ENCODE assay signal across 34 cellular contexts in genomic region chr14:27371868-27372267, GRCh38.
"Had no signal": no experiment of that assay in that cellular context is flagged by ENCODE, and none has a peak within 500 bp of the region (broad histone marks: within the 10 kb centered on the region; RNA-seq: fewer than 3 reads in every experiment).

No MANE protein-coding gene starts in this region.

- H3K36me3 Mint-ChIP-seq: activated CD4-positive, alpha-beta memory T cell treated with anti-CD3 and anti-CD28 coated beads for 36 hours; activated CD8-positive, alpha-beta memory T cell treated with anti-CD3 and anti-CD28 coated beads, Interleukin-2, amount 10 ng/mL, durations not matched to agents 7 days and 5 days; T-cell; WTC11 had no signal

- H3K27ac Mint-ChIP-seq: activated B cell treated with CpG ODN at 0.5 μM for 24 hours; activated CD4-positive, alpha-beta memory T cell treated with anti-CD3 and anti-CD28 coated beads for 36 hours; activated CD4-positive, alpha-beta memory T cell treated with anti-CD3 and anti-CD28 coated beads, Interleukin-2, amount 10 ng/mL, durations not matched to agents 7 days and 5 days; activated CD4-positive, alpha-beta T cell treated with anti-CD3 and anti-CD28 coated beads for 36 hours; activated CD4-positive, alpha-beta T cell treated with anti-CD3 and anti-CD28 coated beads, Interleukin-2, amount 10 ng/mL, durations not matched to agents 24 days and 14 days; activated CD4-positive, alpha-beta T cell treated with anti-CD3 and anti-CD28 coated beads, Interleukin-2, amount 10 ng/mL, durations not matched to agents 7 days and 5 days; activated CD8-positive, alpha-beta memory T cell treated with anti-CD3 and anti-CD28 coated beads, Interleukin-2, amount 10 ng/mL, durations not matched to agents 7 days and 5 days; activated CD8-positive, alpha-beta T cell treated with anti-CD3 and anti-CD28 coated beads for 36 hours; activated CD8-positive, alpha-beta T cell treated with anti-CD3 and anti-CD28 coated beads, Interleukin-2, amount 10 ng/mL, durations not matched to agents 7 days and 5 days; T-cell; T-helper 1 cell treated with Interleukin-12 subunit alpha and Interleukin-12 subunit beta and Interleukin-4 antibody, amounts not matched to agents 30 μg/mL and 1 μg/mL, for 36 hours; T-helper 17 cell; T-helper 2 cell treated with Interferon-gamma antibody and Interleukin-4, amounts not matched to agents 5 μg/mL and 100 μg/mL, for 36 hours; WTC11 had no signal

- ATAC-seq: activated CD4-positive, alpha-beta T cell treated with anti-CD3 and anti-CD28 coated beads for 36 hours; activated CD4-positive, CD25-positive, alpha-beta regulatory T cell treated with anti-CD3 and anti-CD28 coated beads, Interleukin-2, amount 50 U/mL, for 24 hours; activated CD8-positive, alpha-beta memory T cell treated with anti-CD3 and anti-CD28 coated beads, Interleukin-2, amount 10 ng/mL, durations not matched to agents 7 days and 5 days; activated CD8-positive, alpha-beta T cell treated with anti-CD3 and anti-CD28 coated beads for 36 hours; activated CD8-positive, alpha-beta T cell treated with anti-CD3 and anti-CD28 coated beads, Interleukin-2, amount 10 ng/mL, durations not matched to agents 7 days and 5 days; T-cell; T-helper 17 cell; WTC11 had no signal

- DNase-seq: activated B cell treated with CpG ODN at 0.5 μM for 24 hours; activated CD4-positive, alpha-beta memory T cell treated with anti-CD3 and anti-CD28 coated beads for 36 hours; activated CD4-positive, alpha-beta memory T cell treated with anti-CD3 and anti-CD28 coated beads, Interleukin-2, amount 10 ng/mL, durations not matched to agents 7 days and 5 days; activated CD4-positive, alpha-beta T cell treated with anti-CD3 and anti-CD28 coated beads for 1 hour; activated CD4-positive, alpha-beta T cell treated with anti-CD3 and anti-CD28 coated beads for 36 hours; activated CD4-positive, alpha-beta T cell treated with anti-CD3 and anti-CD28 coated beads for 4 hours; activated CD4-positive, alpha-beta T cell treated with anti-CD3 and anti-CD28 coated beads for 48 hours; activated CD4-positive, alpha-beta T cell treated with anti-CD3 and anti-CD28 coated beads, Interleukin-2, amount 10 ng/mL, durations not matched to agents 24 days and 14 days; activated CD4-positive, alpha-beta T cell treated with anti-CD3 and anti-CD28 coated beads, Interleukin-2, amount 10 ng/mL, durations not matched to agents 7 days and 5 days; activated CD4-positive, alpha-beta T cell treated with anti-CD3 and anti-CD28 coated beads, Interleukin-2, amount 50 U/mL, for 1 hour; activated CD4-positive, alpha-beta T cell treated with anti-CD3 and anti-CD28 coated beads, Interleukin-2, amount 50 U/mL, for 4 hours; activated CD4-positive, alpha-beta T cell treated with anti-CD3 and anti-CD28 coated beads, Interleukin-2, amount 50 U/mL, for 48 hours; activated CD4-positive, CD25-positive, alpha-beta regulatory T cell; activated CD4-positive, CD25-positive, alpha-beta regulatory T cell treated with anti-CD3 and anti-CD28 coated beads, Interleukin-2, amount 50 U/mL, for 72 hours; activated CD8-positive, alpha-beta memory T cell treated with anti-CD3 and anti-CD28 coated beads for 24 hours; activated CD8-positive, alpha-beta memory T cell treated with anti-CD3 and anti-CD28 coated beads, Interleukin-2, amount 10 ng/mL, durations not matched to agents 7 days and 5 days; activated CD8-positive, alpha-beta memory T cell treated with anti-CD3 and anti-CD28 coated beads, Interleukin-2, amount 50 U/mL, for 4 hours; activated CD8-positive, alpha-beta memory T cell treated with anti-CD3 and anti-CD28 coated beads, Interleukin-2, amount 50 U/mL, for 48 hours; activated CD8-positive, alpha-beta T cell treated with anti-CD3 and anti-CD28 coated beads for 36 hours; activated CD8-positive, alpha-beta T cell treated with anti-CD3 and anti-CD28 coated beads, Interleukin-2, amount 10 ng/mL, durations not matched to agents 7 days and 5 days; activated T-cell treated with anti-CD3 and anti-CD28 coated beads for 4 hours; T-cell; T-helper 1 cell; T-helper 17 cell; T-helper 2 cell; T-helper 9 cell; T1000; WERI-Rb-1 had no signal

- FAIRE-seq: TTC549 had no signal

- H3K4me3 Mint-ChIP-seq: activated B cell treated with CpG ODN at 0.5 μM for 24 hours; activated CD4-positive, alpha-beta memory T cell treated with anti-CD3 and anti-CD28 coated beads for 36 hours; activated CD4-positive, alpha-beta memory T cell treated with anti-CD3 and anti-CD28 coated beads, Interleukin-2, amount 10 ng/mL, durations not matched to agents 7 days and 5 days; activated CD4-positive, alpha-beta T cell treated with anti-CD3 and anti-CD28 coated beads for 36 hours; activated CD4-positive, alpha-beta T cell treated with anti-CD3 and anti-CD28 coated beads, Interleukin-2, amount 10 ng/mL, durations not matched to agents 24 days and 14 days; activated CD4-positive, alpha-beta T cell treated with anti-CD3 and anti-CD28 coated beads, Interleukin-2, amount 10 ng/mL, durations not matched to agents 7 days and 5 days; activated CD8-positive, alpha-beta memory T cell treated with anti-CD3 and anti-CD28 coated beads, Interleukin-2, amount 10 ng/mL, durations not matched to agents 7 days and 5 days; activated CD8-positive, alpha-beta T cell treated with anti-CD3 and anti-CD28 coated beads for 36 hours; activated CD8-positive, alpha-beta T cell treated with anti-CD3 and anti-CD28 coated beads, Interleukin-2, amount 10 ng/mL, durations not matched to agents 7 days and 5 days; T-cell; T-helper 1 cell treated with Interleukin-12 subunit alpha and Interleukin-12 subunit beta and Interleukin-4 antibody, amounts not matched to agents 30 μg/mL and 1 μg/mL, for 36 hours; T-helper 17 cell; T-helper 2 cell treated with Interferon-gamma antibody and Interleukin-4, amounts not matched to agents 5 μg/mL and 100 μg/mL, for 36 hours; WTC11 had no signal

- H3K36me3 ChIP-seq: WERI-Rb-1 had no signal

- H3K27me3 Mint-ChIP-seq: activated B cell treated with CpG ODN at 0.5 μM for 24 hours; activated CD4-positive, alpha-beta memory T cell treated with anti-CD3 and anti-CD28 coated beads for 36 hours; activated CD4-positive, alpha-beta memory T cell treated with anti-CD3 and anti-CD28 coated beads, Interleukin-2, amount 10 ng/mL, durations not matched to agents 7 days and 5 days; activated CD4-positive, alpha-beta T cell treated with anti-CD3 and anti-CD28 coated beads for 36 hours; activated CD4-positive, alpha-beta T cell treated with anti-CD3 and anti-CD28 coated beads, Interleukin-2, amount 10 ng/mL, durations not matched to agents 24 days and 14 days; activated CD4-positive, alpha-beta T cell treated with anti-CD3 and anti-CD28 coated beads, Interleukin-2, amount 10 ng/mL, durations not matched to agents 7 days and 5 days; activated CD8-positive, alpha-beta memory T cell treated with anti-CD3 and anti-CD28 coated beads, Interleukin-2, amount 10 ng/mL, durations not matched to agents 7 days and 5 days; activated CD8-positive, alpha-beta T cell treated with anti-CD3 and anti-CD28 coated beads for 36 hours; T-cell; T-helper 17 cell had no signal

- H3K27ac ChIP-seq: VCaP, WERI-Rb-1 had no signal

- H3K4me1 Mint-ChIP-seq: activated B cell treated with CpG ODN at 0.5 μM for 24 hours; activated CD4-positive, alpha-beta memory T cell treated with anti-CD3 and anti-CD28 coated beads, Interleukin-2, amount 10 ng/mL, durations not matched to agents 7 days and 5 days; activated CD4-positive, alpha-beta T cell treated with anti-CD3 and anti-CD28 coated beads for 36 hours; activated CD4-positive, alpha-beta T cell treated with anti-CD3 and anti-CD28 coated beads, Interleukin-2, amount 10 ng/mL, durations not matched to agents 24 days and 14 days; activated CD4-positive, alpha-beta T cell treated with anti-CD3 and anti-CD28 coated beads, Interleukin-2, amount 10 ng/mL, durations not matched to agents 7 days and 5 days; activated CD8-positive, alpha-beta memory T cell treated with anti-CD3 and anti-CD28 coated beads, Interleukin-2, amount 10 ng/mL, durations not matched to agents 7 days and 5 days; T-cell; T-helper 17 cell; WTC11 had no signal
